1 cellular context compared by ENCODE assay signal in the genomic region with DNA sequence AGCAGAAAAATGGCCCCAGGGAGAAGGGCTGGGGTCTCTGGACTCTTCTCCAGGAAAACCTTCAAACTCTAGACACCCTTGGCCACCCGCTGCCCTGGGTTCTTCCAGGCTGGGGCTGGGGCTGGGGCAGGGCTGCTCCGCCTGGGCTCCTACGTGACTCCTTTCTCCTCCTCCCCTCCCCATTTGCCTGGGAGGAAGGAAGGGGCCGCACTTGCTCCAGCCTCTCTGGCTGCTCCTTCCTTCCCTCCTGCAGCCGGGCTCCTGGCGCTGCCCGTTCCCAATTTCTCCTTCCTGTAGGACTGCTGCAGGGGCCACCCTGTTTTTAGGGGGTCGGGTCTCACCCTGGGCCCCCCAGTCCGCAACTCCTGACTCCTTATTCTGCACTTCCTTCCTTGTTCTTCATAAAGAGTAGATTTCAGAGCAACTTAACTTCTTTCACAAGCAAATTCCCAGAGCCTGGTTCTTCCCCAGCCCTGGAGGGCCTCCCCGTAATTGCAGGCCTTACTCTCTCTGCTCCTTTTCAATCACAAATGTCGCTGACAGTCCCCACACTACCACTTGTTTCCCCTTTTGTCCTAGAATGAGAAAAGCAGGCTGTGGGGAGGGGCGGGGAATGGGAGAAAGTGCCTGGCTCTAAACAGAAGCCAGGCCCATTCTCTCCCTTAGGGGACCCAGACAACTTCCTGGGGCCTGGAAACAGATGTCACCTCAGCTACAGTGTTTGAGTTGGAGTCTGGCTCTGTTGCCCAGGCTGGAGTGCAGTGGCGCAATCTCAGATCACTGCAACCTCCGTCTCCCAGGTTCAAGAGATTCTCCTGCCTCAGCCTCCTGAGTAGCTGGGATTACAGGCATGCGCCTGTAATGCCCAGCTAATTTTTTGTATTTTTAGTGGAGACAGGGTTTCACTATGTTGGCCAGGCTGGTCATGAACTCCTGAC.
TF ChIP-seq lines count a peak whose summit lies in the region.

No MANE protein-coding gene starts in this region.

TF ChIP-seq in GM23338, 12 proteins besides CTCF, POLR2A, EP300 and RAD21 (continued from another document):
- TF ChIP-seq, protein P1, sequence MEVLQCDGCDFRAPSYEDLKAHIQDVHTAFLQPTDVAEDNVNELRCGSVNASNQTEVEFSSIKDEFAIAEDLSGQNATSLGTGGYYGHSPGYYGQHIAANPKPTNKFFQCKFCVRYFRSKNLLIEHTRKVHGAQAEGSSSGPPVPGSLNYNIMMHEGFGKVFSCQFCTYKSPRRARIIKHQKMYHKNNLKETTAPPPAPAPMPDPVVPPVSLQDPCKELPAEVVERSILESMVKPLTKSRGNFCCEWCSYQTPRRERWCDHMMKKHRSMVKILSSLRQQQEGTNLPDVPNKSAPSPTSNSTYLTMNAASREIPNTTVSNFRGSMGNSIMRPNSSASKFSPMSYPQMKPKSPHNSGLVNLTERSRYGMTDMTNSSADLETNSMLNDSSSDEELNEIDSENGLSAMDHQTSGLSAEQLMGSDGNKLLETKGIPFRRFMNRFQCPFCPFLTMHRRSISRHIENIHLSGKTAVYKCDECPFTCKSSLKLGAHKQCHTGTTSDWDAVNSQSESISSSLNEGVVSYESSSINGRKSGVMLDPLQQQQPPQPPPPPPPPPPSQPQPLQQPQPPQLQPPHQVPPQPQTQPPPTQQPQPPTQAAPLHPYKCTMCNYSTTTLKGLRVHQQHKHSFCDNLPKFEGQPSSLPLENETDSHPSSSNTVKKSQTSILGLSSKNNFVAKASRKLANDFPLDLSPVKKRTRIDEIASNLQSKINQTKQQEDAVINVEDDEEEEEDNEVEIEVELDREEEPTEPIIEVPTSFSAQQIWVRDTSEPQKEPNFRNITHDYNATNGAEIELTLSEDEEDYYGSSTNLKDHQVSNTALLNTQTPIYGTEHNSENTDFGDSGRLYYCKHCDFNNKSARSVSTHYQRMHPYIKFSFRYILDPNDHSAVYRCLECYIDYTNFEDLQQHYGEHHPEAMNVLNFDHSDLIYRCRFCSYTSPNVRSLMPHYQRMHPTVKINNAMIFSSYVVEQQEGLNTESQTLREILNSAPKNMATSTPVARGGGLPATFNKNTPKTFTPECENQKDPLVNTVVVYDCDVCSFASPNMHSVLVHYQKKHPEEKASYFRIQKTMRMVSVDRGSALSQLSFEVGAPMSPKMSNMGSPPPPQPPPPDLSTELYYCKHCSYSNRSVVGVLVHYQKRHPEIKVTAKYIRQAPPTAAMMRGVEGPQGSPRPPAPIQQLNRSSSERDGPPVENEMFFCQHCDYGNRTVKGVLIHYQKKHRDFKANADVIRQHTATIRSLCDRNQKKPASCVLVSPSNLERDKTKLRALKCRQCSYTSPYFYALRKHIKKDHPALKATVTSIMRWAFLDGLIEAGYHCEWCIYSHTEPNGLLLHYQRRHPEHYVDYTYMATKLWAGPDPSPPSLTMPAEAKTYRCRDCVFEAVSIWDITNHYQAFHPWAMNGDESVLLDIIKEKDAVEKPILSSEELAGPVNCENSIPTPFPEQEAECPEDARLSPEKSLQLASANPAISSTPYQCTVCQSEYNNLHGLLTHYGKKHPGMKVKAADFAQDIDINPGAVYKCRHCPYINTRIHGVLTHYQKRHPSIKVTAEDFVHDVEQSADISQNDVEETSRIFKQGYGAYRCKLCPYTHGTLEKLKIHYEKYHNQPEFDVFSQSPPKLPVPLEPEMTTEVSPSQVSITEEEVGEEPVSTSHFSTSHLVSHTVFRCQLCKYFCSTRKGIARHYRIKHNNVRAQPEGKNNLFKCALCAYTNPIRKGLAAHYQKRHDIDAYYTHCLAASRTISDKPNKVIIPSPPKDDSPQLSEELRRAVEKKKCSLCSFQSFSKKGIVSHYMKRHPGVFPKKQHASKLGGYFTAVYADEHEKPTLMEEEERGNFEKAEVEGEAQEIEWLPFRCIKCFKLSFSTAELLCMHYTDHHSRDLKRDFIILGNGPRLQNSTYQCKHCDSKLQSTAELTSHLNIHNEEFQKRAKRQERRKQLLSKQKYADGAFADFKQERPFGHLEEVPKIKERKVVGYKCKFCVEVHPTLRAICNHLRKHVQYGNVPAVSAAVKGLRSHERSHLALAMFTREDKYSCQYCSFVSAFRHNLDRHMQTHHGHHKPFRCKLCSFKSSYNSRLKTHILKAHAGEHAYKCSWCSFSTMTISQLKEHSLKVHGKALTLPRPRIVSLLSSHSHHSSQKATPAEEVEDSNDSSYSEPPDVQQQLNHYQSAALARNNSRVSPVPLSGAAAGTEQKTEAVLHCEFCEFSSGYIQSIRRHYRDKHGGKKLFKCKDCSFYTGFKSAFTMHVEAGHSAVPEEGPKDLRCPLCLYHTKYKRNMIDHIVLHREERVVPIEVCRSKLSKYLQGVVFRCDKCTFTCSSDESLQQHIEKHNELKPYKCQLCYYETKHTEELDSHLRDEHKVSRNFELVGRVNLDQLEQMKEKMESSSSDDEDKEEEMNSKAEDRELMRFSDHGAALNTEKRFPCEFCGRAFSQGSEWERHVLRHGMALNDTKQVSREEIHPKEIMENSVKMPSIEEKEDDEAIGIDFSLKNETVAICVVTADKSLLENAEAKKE (CRISPR knock-in tag; IDR thresholded peaks at IDR 0.05), result no peak
- TF ChIP-seq, protein P2, sequence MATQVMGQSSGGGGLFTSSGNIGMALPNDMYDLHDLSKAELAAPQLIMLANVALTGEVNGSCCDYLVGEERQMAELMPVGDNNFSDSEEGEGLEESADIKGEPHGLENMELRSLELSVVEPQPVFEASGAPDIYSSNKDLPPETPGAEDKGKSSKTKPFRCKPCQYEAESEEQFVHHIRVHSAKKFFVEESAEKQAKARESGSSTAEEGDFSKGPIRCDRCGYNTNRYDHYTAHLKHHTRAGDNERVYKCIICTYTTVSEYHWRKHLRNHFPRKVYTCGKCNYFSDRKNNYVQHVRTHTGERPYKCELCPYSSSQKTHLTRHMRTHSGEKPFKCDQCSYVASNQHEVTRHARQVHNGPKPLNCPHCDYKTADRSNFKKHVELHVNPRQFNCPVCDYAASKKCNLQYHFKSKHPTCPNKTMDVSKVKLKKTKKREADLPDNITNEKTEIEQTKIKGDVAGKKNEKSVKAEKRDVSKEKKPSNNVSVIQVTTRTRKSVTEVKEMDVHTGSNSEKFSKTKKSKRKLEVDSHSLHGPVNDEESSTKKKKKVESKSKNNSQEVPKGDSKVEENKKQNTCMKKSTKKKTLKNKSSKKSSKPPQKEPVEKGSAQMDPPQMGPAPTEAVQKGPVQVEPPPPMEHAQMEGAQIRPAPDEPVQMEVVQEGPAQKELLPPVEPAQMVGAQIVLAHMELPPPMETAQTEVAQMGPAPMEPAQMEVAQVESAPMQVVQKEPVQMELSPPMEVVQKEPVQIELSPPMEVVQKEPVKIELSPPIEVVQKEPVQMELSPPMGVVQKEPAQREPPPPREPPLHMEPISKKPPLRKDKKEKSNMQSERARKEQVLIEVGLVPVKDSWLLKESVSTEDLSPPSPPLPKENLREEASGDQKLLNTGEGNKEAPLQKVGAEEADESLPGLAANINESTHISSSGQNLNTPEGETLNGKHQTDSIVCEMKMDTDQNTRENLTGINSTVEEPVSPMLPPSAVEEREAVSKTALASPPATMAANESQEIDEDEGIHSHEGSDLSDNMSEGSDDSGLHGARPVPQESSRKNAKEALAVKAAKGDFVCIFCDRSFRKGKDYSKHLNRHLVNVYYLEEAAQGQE (IDR thresholded peaks at IDR 0.05; ENCODE audit: unreplicated experiment), result no peak
- TF ChIP-seq EZH2phosphoT487 (IDR thresholded peaks at IDR 0.05; ENCODE audit: unreplicated experiment) (no peak), STAT1 (IDR thresholded peaks at IDR 0.05; ENCODE audit: unreplicated experiment) (no peak), NANOG (IDR thresholded peaks at IDR 0.05; ENCODE audit: borderline replicate concordance) (no peak)
TF ChIP-seq in GM23338: peak in this region for 0.
